In genomic region chr16:3149630-3150345, GRCh38 we compare ENCODE assay signal across 8 cellular contexts. TPM values are rescaled to one million over a fixed set of nuclear protein-coding genes. Genes with fewer than 3 reads are reported as not detected.
A peak's percentile ranks its signal among the peaks of the same experiment; 100 is the strongest.
DNase-seq lines count a peak whose midpoint lies in the region; ATAC-seq and TF ChIP-seq lines count a peak whose summit lies in the region.

No MANE protein-coding gene starts in this region.

- H3K4me2 ChIP-seq in Karpas-422 (ENCODE audit: low read depth, low read length, poor library complexity, severe bottlenecking): peak overlapping the region; percentile 96

- no peaks in the 10 kb centered on the region for H3K79me2 ChIP-seq in Karpas-422 (ENCODE audit: low read length)

- ATAC-seq in GM18909 (IDR thresholded peaks at IDR 0.05; ENCODE audit: poor library complexity, unreplicated experiment): peak; percentile 25

- H3K27me3 ChIP-seq in BE2C (no peaks in the 10 kb centered on the region), Karpas-422 (ENCODE audit: low read length) (no peaks in the 10 kb centered on the region), layer of hippocampus (ENCODE audit: control insufficient read depth, insufficient read depth, low read length) (no peaks in the 10 kb centered on the region)

- H3K9me3 ChIP-seq in BE2C: no peaks in the 10 kb centered on the region
- H3K9me3 ChIP-seq in Karpas-422 (ENCODE audit: low read length): no peaks in the 10 kb centered on the region

- DNase-seq in BE2C (peak; percentile 85), Karpas-422 (peak; percentile 87), UCSD-AML1 (lab: John Stamatoyannopoulos, UW; ENCODE audit: unreplicated experiment) (peak; percentile 83), coronary artery (ENCODE audit: low spot score) (peak; percentile 80), A172 (ENCODE audit: low spot score) (no peak)
- DNase-seq in stimulated activated CD4-positive, alpha-beta T cell treated with anti-CD3 and anti-CD28 coated beads, Interleukin-1b, Interleukin-23, amount 100 ng/mL, for 48 hours: peak; percentile 57

- H3K9me2 ChIP-seq in Karpas-422 (replicated peaks; ENCODE audit: insufficient read depth, low read length): no peaks in the 10 kb centered on the region

- H3K27ac ChIP-seq in Karpas-422 (ENCODE audit: low read length) (peak overlapping the region; percentile 47), coronary artery (peak overlapping the region; percentile 53 to 86), layer of hippocampus (ENCODE audit: low read depth, low read length) (peak overlapping the region; percentile 90)

- H3K9ac ChIP-seq in Karpas-422 (ENCODE audit: low read length): peak overlapping the region; percentile 92

- H3K36me3 ChIP-seq in BE2C: no peaks in the 10 kb centered on the region
- H3K36me3 ChIP-seq in Karpas-422 (ENCODE audit: insufficient read depth, low read length): no peaks in the 10 kb centered on the region

- H3K4me3 ChIP-seq in BE2C (ENCODE audit: low read depth, low read length) (peak overlapping the region; percentile 68), Karpas-422 (ENCODE audit: low read length) (peak overlapping the region; percentile 79), coronary artery (peak overlapping the region; percentile 79)

- peak; percentile 50 for TF ChIP-seq CTCF in BE2C (IDR thresholded peaks at IDR 0.05; ENCODE audit: low read depth, low read length)
- peak; percentile 22 for TF ChIP-seq CTCF in coronary artery (IDR thresholded peaks at IDR 0.05)

- H2AFZ ChIP-seq in Karpas-422 (ENCODE audit: low read length): peak overlapping the region; percentile 82

- H3K4me1 ChIP-seq in BE2C: no peaks in the 10 kb centered on the region; the same call in 1 of the 2 replicates
- H3K4me1 ChIP-seq in Karpas-422 (ENCODE audit: low read length): peaks cover 25% of the 10 kb centered on the region

- peaks cover 7% of the 10 kb centered on the region; the same call in 1 of the 2 replicates for H4K20me1 ChIP-seq in Karpas-422 (ENCODE audit: insufficient read depth, low read depth, low read length)

RNA-seq across cellular contexts. Expression of gene ZNF213, which starts 15.0 kb away (rescaled TPM):
- polyA plus RNA-seq in BE2C (2012; ENCODE audit: insufficient read depth, insufficient read length, low read depth): 30.1 TPM
- total RNA-seq in Karpas-422 (2014; rRNA removed; shearing (Covaris generic); ENCODE audit: low replicate concordance): 2.0 and 8.0 TPM in 2 replicates
- 2.1 and 4.6 TPM in 2 replicates for total RNA-seq in A172 (2014; rRNA removed; shearing (Covaris generic))

RNA-seq across cellular contexts. Expression of gene ZNF205, which starts 37.4 kb away (rescaled TPM):
- 44.6 TPM for polyA plus RNA-seq in BE2C (2012; ENCODE audit: insufficient read depth, insufficient read length, low read depth)
- not detected in 2 replicates for total RNA-seq in Karpas-422 (2014; rRNA removed; shearing (Covaris generic); ENCODE audit: low replicate concordance)
- 21.0 and 22.4 TPM in 2 replicates for total RNA-seq in A172 (2014; rRNA removed; shearing (Covaris generic))

RNA-seq across cellular contexts. Expression of gene OR1F1, which starts 38.2 kb away (rescaled TPM):
- not detected for polyA plus RNA-seq in BE2C (2012; ENCODE audit: insufficient read depth, insufficient read length, low read depth)
- total RNA-seq in Karpas-422 (2014; rRNA removed; shearing (Covaris generic); ENCODE audit: low replicate concordance): not detected in 2 replicates
- total RNA-seq in A172 (2014; rRNA removed; shearing (Covaris generic)): not detected in 2 replicates

RNA-seq across cellular contexts. Expression of gene ZSCAN10, which starts 50.7 kb away (rescaled TPM):
- not detected for polyA plus RNA-seq in BE2C (2012; ENCODE audit: insufficient read depth, insufficient read length, low read depth)
- not detected in 2 replicates for total RNA-seq in Karpas-422 (2014; rRNA removed; shearing (Covaris generic); ENCODE audit: low replicate concordance)
- total RNA-seq in A172 (2014; rRNA removed; shearing (Covaris generic)): not detected in 2 replicates

Comparison
In these comparisons a context has a peak if more than half of its experiments do, and no peak if none do; other contexts are left out.
1. RNA of gene ZNF205, which starts 37.4 kb away (total RNA-seq): 21.0 to 22.4 TPM in A172; not detected in Karpas-422; every median in the first group is over 10 times any median in the second.
2. Peak in every context shown above with its lines, with median percentiles within 50 percentile points of each other: H3K4me3 ChIP-seq and H3K27ac ChIP-seq.